16 cellular contexts compared by ENCODE assay signal in the genomic region with DNA sequence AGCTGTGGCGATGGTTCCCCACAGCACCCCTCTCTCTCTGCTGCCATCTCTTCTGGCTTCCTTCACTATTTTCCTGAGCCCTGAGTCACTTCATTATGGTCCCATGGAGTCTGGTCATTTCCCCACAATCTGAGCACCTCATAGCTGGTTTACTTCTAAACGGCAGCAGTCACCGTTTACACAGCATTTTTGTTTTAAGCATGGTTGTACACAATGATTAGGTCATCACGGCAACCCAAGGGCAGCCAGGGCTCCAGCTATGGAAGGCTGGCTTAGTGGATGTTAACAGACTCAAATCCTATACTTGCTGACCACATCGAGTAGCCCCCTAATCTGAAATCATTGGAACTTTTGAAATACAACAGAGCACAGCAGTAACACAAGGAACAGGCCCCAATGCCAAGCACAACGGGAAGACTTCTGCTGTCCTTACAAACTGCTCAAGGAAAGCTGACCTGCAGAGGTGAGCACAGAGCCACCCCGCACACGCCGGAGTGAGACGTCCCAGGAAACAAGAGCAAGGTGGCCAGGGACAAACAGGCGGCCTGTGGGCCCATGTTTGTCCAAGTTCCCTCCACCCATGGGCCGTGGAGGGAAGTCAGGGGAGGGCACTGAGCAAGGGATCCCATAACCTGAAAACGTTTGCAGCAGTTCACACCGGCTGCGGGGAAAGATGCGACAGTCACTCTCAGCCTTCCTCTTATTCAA. TPM values are rescaled to one million over a fixed set of nuclear protein-coding genes. Genes with fewer than 3 reads are reported as not detected.
A peak's percentile ranks its signal among the peaks of the same experiment; 100 is the strongest.
DNase-seq lines count a peak whose midpoint lies in the region; ATAC-seq, FAIRE-seq and TF ChIP-seq lines count a peak whose summit lies in the region.
"Had no signal": no experiment of that assay in that cellular context is flagged by ENCODE, and none has a peak within 500 bp of the region (broad histone marks: within the 10 kb centered on the region; RNA-seq: fewer than 3 reads in every experiment).

No MANE protein-coding gene starts in this region.

- no peaks in the 10 kb centered on the region for H3K9me3 ChIP-seq in PC-3 (ENCODE audit: low read length)
- H3K9me3 ChIP-seq in H1 (ENCODE audit: insufficient read depth in 2 of 2, low read depth in 1 of 2, low read length in 1 of 2): no peaks in the 10 kb centered on the region
- H3K9me3 ChIP-seq in osteoblast (ENCODE audit: low read depth, low read length): no peaks in the 10 kb centered on the region
- H3K9me3 ChIP-seq: gastrocnemius medialis, testis had no signal

- no peak overlapping the region; the same call in 1 of the 2 replicates for H4K8ac ChIP-seq in H1 (ENCODE audit: extremely low read depth, insufficient read depth, low read length)

- intact Hi-C loops in CD14-positive monocyte (cut with micrococcal nuclease) (no loop called here), PC-3 (cut with micrococcal nuclease) (no loop called here), lower leg skin (cut with DNase I; ENCODE audit: low total_unique reads) (no loop called here)

- no peaks in the 10 kb centered on the region for H3K27me3 Mint-ChIP-seq in CD14-positive monocyte (ENCODE audit: low read depth in 3 of 3)
- H3K27me3 Mint-ChIP-seq: central memory CD8-positive, alpha-beta T cell had no signal

- no peak overlapping the region for H2AFZ ChIP-seq in PC-3 (ENCODE audit: low read length)
- H2AFZ ChIP-seq in H1 (ENCODE audit: low read length): no peak overlapping the region
- H2AFZ ChIP-seq in osteoblast (ENCODE audit: low read length): no peak overlapping the region

- no peak overlapping the region for H2BK20ac ChIP-seq in H1 (ENCODE audit: low read length)

- H3K4me1 Mint-ChIP-seq in CD14-positive monocyte: peaks cover 62% of the 10 kb centered on the region

- ATAC-seq in PC-3 (0 out of 2 replicates have a peak, but pooled peaks have one; percentile 13), GM21825 (IDR thresholded peaks at IDR 0.05; ENCODE audit: unreplicated experiment) (no peak), HG02870 (IDR thresholded peaks at IDR 0.05; ENCODE audit: unreplicated experiment) (no peak)
- ATAC-seq: gastrocnemius medialis, left ventricle myocardium superior had no signal

- peaks cover 19 to 28% of the 10 kb centered on the region in 2 donors for H3K36me3 Mint-ChIP-seq in CD14-positive monocyte

- H3K79me1 ChIP-seq in H1 (ENCODE audit: low read depth, low read length): peaks cover 43% of the 10 kb centered on the region

- DNase-seq in CD14-positive monocyte (ENCODE audit: low spot score): no peak
- DNase-seq in PC-3: peak; percentile 12
- DNase-seq in H1 (ENCODE audit: low read depth in 1 of 2, low spot score in 2 of 2): no peak
- peak; percentile 93 for DNase-seq in osteoblast (ENCODE audit: insufficient read length, low spot score, missing footprints)
- no peak for DNase-seq in lower leg skin (ENCODE audit: low spot score in 2 of 2)
- DNase-seq in NCI-H128 (lab: John Stamatoyannopoulos, UW; ENCODE audit: unreplicated experiment): no peak
- DNase-seq: gastrocnemius medialis, left ventricle myocardium superior, NCI-H345, posterior cingulate gyrus, SHP77, testis had no signal

- peak overlapping the region in 4 of 7 donors; percentile 52 to 77 (median 64) for H3K27ac Mint-ChIP-seq in CD14-positive monocyte

- no peak overlapping the region for H3K23ac ChIP-seq in H1 (ENCODE audit: insufficient read length)

- H4K91ac ChIP-seq in H1 (replicated peaks; ENCODE audit: insufficient read length, low read length): no peak overlapping the region

- peak overlapping the region; percentile 67; the same call in 1 of the 2 replicates for H2BK5ac ChIP-seq in H1 (ENCODE audit: low read depth, low read length)

- H4K5ac ChIP-seq in H1 (ENCODE audit: insufficient read length, low read depth, low read length): no peak overlapping the region

- no peak for TF ChIP-seq EP300 in H1 (IDR thresholded peaks at IDR 0.05; ENCODE audit: borderline replicate concordance in 1 of 2, low read depth in 2 of 2, low read length in 2 of 2)

- H3K9ac ChIP-seq in PC-3 (ENCODE audit: low read length): no peak overlapping the region
- no peak overlapping the region for H3K9ac ChIP-seq in H1 (replicated peaks in 1 of 4; ENCODE audit: extremely low read depth in 1 of 4, low read depth in 3 of 4, low read length in 3 of 4)
- H3K9ac ChIP-seq: KMS-11 had no signal

- POLR2A ChIA-PET in PC-3 (lab: Charles Lee; ENCODE audit: unreplicated experiment) (interaction anchor here (0.5 kb wide), 1 partner anchor 21 kb away, joined by 4 read pairs; no protein-coding TSS in a partner anchor), H1 (lab: Charles Lee; ENCODE audit: partially characterized antibody) (interaction anchor here (1.6 kb wide), 1 partner anchor 16 kb away, joined by 3 read pairs; no protein-coding TSS in a partner anchor)

- no peak overlapping the region for H3K4me2 ChIP-seq in PC-3 (ENCODE audit: low read length)
- no peak overlapping the region for H3K4me2 ChIP-seq in H1 (ENCODE audit: insufficient read depth in 1 of 2, low read depth in 2 of 2, low read length in 2 of 2)
- H3K4me2 ChIP-seq in osteoblast (ENCODE audit: insufficient read depth, low read length): peak overlapping the region; percentile 39
- H3K4me2 ChIP-seq: KMS-11 had no signal

- H3K18ac ChIP-seq in H1 (ENCODE audit: extremely low read depth, low read length): no peak overlapping the region; the same call in 1 of the 2 replicates

- no peak overlapping the region for H3K4ac ChIP-seq in H1 (replicated peaks; ENCODE audit: insufficient read length, low read depth, low read length)

- H3K36me3 ChIP-seq in PC-3 (ENCODE audit: low read depth, low read length): no peaks in the 10 kb centered on the region
- no peaks in the 10 kb centered on the region; a peak in 1 of 8 replicates for H3K36me3 ChIP-seq in H1 (ENCODE audit: control insufficient read depth in 2 of 4, insufficient read depth in 4 of 4, low read length in 3 of 4)
- H3K36me3 ChIP-seq in osteoblast (ENCODE audit: insufficient read depth, low read length): peaks cover 4% of the 10 kb centered on the region

- no peak for TF ChIP-seq POLR2A in H1 (IDR thresholded peaks at IDR 0.05; ENCODE audit: control extremely low read depth in 1 of 2, low read depth in 2 of 2, low read length in 2 of 2)
- TF ChIP-seq POLR2A in lower leg skin (IDR thresholded peaks at IDR 0.05): no peak

- H3K4me1 ChIP-seq in PC-3 (ENCODE audit: insufficient read depth, low read length): peaks cover 8% of the 10 kb centered on the region
- peaks cover 3 to 36% (median 20%) of the 10 kb centered on the region in 4 experiments for H3K4me1 ChIP-seq in H1 (replicated peaks in 1 of 4; ENCODE audit: control insufficient read depth in 3 of 4, insufficient read depth in 4 of 4, low read length in 3 of 4)
- H3K4me1 ChIP-seq in osteoblast (ENCODE audit: insufficient read depth, low read length): peaks cover 25% of the 10 kb centered on the region

- H3K27ac ChIP-seq in PC-3 (ENCODE audit: low read length) (no peak overlapping the region), H1 (ENCODE audit: low read depth, low read length) (no peak overlapping the region), osteoblast (ENCODE audit: low read depth, low read length) (peak overlapping the region; percentile 71)
- H3K27ac ChIP-seq: gastrocnemius medialis, KMS-11, testis had no signal

- H3K79me2 ChIP-seq in PC-3 (ENCODE audit: low read length): peaks cover 70% of the 10 kb centered on the region
- peaks cover 50 to 100% of the 10 kb centered on the region in 2 experiments for H3K79me2 ChIP-seq in H1 (ENCODE audit: control insufficient read depth in 1 of 2, insufficient read depth in 2 of 2, low read length in 2 of 2)
- H3K79me2 ChIP-seq in osteoblast (ENCODE audit: insufficient read depth, low read length): peaks cover 93% of the 10 kb centered on the region

- no peaks in the 10 kb centered on the region for H3K23me2 ChIP-seq in H1 (ENCODE audit: low read depth, low read length)

- no peak overlapping the region for H2BK12ac ChIP-seq in H1 (ENCODE audit: low read depth, low read length)

- no peak overlapping the region for H3K14ac ChIP-seq in H1 (ENCODE audit: insufficient read length)

- CTCF ChIA-PET in PC-3 (lab: Charles Lee): no interaction called here
- CTCF ChIA-PET in H1 (lab: Charles Lee; ENCODE audit: partially characterized antibody): interaction anchor here (0.5 to 1.5 kb wide), 5 partner anchors 10 to 172 kb away, joined by 3 to 7 read pairs (median 3); no protein-coding TSS in a partner anchor

- no peak for FAIRE-seq in H1 (lab: Jason Lieb, UNC)

- peaks cover 33% of the 10 kb centered on the region; the same call in 1 of the 2 replicates for H4K20me1 ChIP-seq in PC-3 (ENCODE audit: low read length)
- peaks cover 65 to 76% of the 10 kb centered on the region in 2 experiments for H4K20me1 ChIP-seq in H1 (replicated peaks in 1 of 2; ENCODE audit: control insufficient read depth in 1 of 2, insufficient read depth in 2 of 2, low read length in 2 of 2)
- H4K20me1 ChIP-seq in osteoblast (ENCODE audit: insufficient read depth, low read length): peaks cover 89% of the 10 kb centered on the region

- H3K4me3 ChIP-seq in PC-3 (ENCODE audit: low read length): no peak overlapping the region
- no peak overlapping the region for H3K4me3 ChIP-seq in H1 (ENCODE audit: extremely low read depth in 1 of 4, insufficient read depth in 2 of 4, low read depth in 3 of 4, low read length in 4 of 4)
- no peak overlapping the region for H3K4me3 ChIP-seq in osteoblast (ENCODE audit: insufficient read depth, low read length)
- H3K4me3 ChIP-seq in lower leg skin (ENCODE audit: low read depth, poor library complexity, severe bottlenecking): no peak overlapping the region
- H3K4me3 ChIP-seq: gastrocnemius medialis, testis had no signal

- H3K27me3 ChIP-seq in PC-3 (ENCODE audit: low read length) (no peaks in the 10 kb centered on the region), H1 (replicated peaks in 1 of 4; ENCODE audit: control insufficient read depth in 3 of 4, extremely low read depth in 1 of 4, insufficient read depth in 3 of 4, low read length in 3 of 4) (no peaks in the 10 kb centered on the region), osteoblast (ENCODE audit: insufficient read depth, low read length) (no peaks in the 10 kb centered on the region)
- H3K27me3 ChIP-seq: gastrocnemius medialis, testis had no signal

- no peak for TF ChIP-seq CTCF in CD14-positive monocyte (IDR thresholded peaks at IDR 0.05)
- no peak for TF ChIP-seq CTCF in PC-3 (conservative IDR thresholded peaks at IDR 0.05; ENCODE audit: low read depth, low read length)
- no peak for TF ChIP-seq CTCF in H1 (IDR thresholded peaks at IDR 0.05; ENCODE audit: control extremely low read depth in 1 of 3, insufficient read depth in 1 of 3, low read depth in 1 of 3, low read length in 3 of 3)
- no peak for TF ChIP-seq CTCF in osteoblast (IDR thresholded peaks at IDR 0.05; ENCODE audit: extremely low read depth, low read depth, low read length)
- TF ChIP-seq CTCF in lower leg skin (IDR thresholded peaks at IDR 0.05): no peak

- H3K9me2 ChIP-seq in PC-3 (replicated peaks; ENCODE audit: low read length): no peaks in the 10 kb centered on the region

- no peaks in the 10 kb centered on the region for H3F3A ChIP-seq in PC-3 (ENCODE audit: low read length, unreplicated experiment)

- H2AK5ac ChIP-seq in H1 (ENCODE audit: low read depth, low read length): no peak overlapping the region

- H3K4me3 Mint-ChIP-seq in CD14-positive monocyte: no peak overlapping the region
- H3K4me3 Mint-ChIP-seq: central memory CD8-positive, alpha-beta T cell had no signal

- H3K56ac ChIP-seq in H1 (replicated peaks; ENCODE audit: insufficient read length, low read depth, low read length): no peak overlapping the region

- no peak for TF ChIP-seq RAD21 in H1 (IDR thresholded peaks at IDR 0.05 in 1 of 2, conservative IDR thresholded peaks at IDR 0.05 in 1 of 2; ENCODE audit: low read depth in 2 of 2, low read length in 2 of 2)

- no peak overlapping the region for H2BK120ac ChIP-seq in H1 (replicated peaks; ENCODE audit: low read depth, low read length)

- H2BK15ac ChIP-seq in H1 (ENCODE audit: low read length): no peak overlapping the region

- WGBS in H1 (ENCODE audit: extremely low coverage in 1 of 2, insufficient coverage in 1 of 2, insufficient read length in 1 of 2, insufficient replicate concordance in 2 of 2, low coverage in 1 of 2, low lambda C conversion rate in 2 of 2, missing lambda C conversion rate in 1 of 2), 2 experiments: 85% methylated on average over 16 of the region's 16 CpGs; no CpG with 5 or more reads in 1 of the 2 experiments
- WGBS in lower leg skin, 2 donors: 86 to 90% methylated on average over 13 to 16 of the region's 16 CpGs

- H3K9me3 Mint-ChIP-seq in CD14-positive monocyte: no peaks in the 10 kb centered on the region
- H3K9me3 Mint-ChIP-seq: central memory CD8-positive, alpha-beta T cell had no signal

- BruUV-seq in PC-3 (replicated peaks; lab: Mats Ljungman, UMichigan): no TSS peak

RNA-seq across cellular contexts. Expression of gene CAMSAP1, which starts 22.9 kb away (rescaled TPM):
- polyA plus RNA-seq in CD14-positive monocyte: under 1 TPM; 0.71 to 0.75 TPM
- total RNA-seq in PC-3 (2014; rRNA removed): 16.4 and 32.0 TPM in 2 replicates
- 43.1 and 44.0 TPM in 2 replicates for total RNA-seq in H1 (2021; fragmentation: NEBNext Ultra II Directional; extraction: Animal tissue kit (Norgen Biotek cat#: 25700))
- polyA plus RNA-seq in H1 (2011; rRNA removed): 13.4 and 14.4 TPM in 2 replicates
- polyA plus RNA-seq in H1 (2011; cell fraction: cytosol; rRNA removed): 10.7 TPM
- polyA plus RNA-seq in H1 (2011; cell fraction: nucleus; rRNA removed): 29.4 TPM
- 18.7 to 25.2 TPM (median 22.4 TPM) in 4 replicates for polyA plus RNA-seq in H1 (2012, experiment 1 of 2)
- 5.8 TPM for polyA plus RNA-seq in H1 (2012, experiment 2 of 2)
- 19.1 TPM for polyA plus RNA-seq in H1 (2013, experiment 1 of 2)
- 17.7 TPM for polyA plus RNA-seq in H1 (2013, experiment 2 of 2)
- 29.0 and 30.8 TPM in 2 replicates for polyA minus RNA-seq in H1 (2011; rRNA and poly(A)+ RNA removed)
- polyA minus RNA-seq in H1 (2011; cell fraction: cytosol; rRNA and poly(A)+ RNA removed): 64.3 TPM
- 31.5 TPM for polyA minus RNA-seq in H1 (2011; cell fraction: nucleus; rRNA and poly(A)+ RNA removed)
- total RNA-seq in osteoblast: 22.1 and 26.1 TPM in 2 replicates
- 10 to 100 TPM; 32.2 to 46.1 (median 34.0) TPM for total RNA-seq in lower leg skin

Comparison
In these comparisons a context has a peak if more than half of its experiments do, and no peak if none do; other contexts are left out.
1. DNase-seq: peak in PC-3 (single experiment) and osteoblast (single experiment); none in CD14-positive monocyte (single experiment), H1 (0 of 2), lower leg skin (0 of 2) and NCI-H128 (single experiment).